ENCODE assay signal across 7 cellular contexts in the genomic region with DNA sequence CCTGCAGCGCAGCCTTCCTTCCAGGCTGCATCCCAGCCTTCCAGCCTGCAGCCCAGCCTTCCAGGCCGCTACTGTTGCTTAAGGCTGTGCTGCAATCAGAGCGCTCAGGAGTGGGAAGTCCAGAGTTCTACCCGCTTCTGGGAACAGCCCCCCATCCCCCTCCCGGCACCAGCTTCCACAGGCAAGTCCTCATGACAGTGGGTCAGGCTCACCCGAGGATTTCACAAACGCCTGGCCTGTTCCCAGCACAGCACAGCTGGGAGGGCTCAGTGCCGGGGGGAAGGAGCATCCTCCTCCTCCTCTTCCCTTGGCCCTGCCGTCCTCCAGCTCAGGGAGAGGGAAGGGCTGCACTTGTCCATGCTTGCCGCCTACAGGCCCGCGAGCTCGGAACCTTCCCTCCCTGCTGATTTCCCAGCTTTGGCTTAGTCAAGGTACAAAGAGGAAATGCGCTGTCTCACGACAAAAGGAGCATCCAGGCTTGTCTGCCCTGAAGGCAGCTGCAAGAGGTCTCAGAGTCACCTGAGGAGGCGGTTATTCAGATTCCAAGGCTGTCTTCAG. TPM values are rescaled to one million over a fixed set of nuclear protein-coding genes. Genes with fewer than 3 reads are reported as not detected.
DNase-seq lines count a peak whose midpoint lies in the region; ATAC-seq lines count a peak whose summit lies in the region.

No MANE protein-coding gene starts in this region.

- DNase-seq in HK-2 (ENCODE audit: unreplicated experiment) (peak; percentile 67), left ventricle myocardium superior (peak; percentile 96), posterior cingulate gyrus (peak; percentile 77 to 98 (median 89)), NCI-H146 treated with DMSO at 0.1 percent for 48 hours (lab: John Stamatoyannopoulos, UW; ENCODE audit: unreplicated experiment) (no peak), DMS114 treated with DMSO at 0.1 percent for 48 hours (lab: John Stamatoyannopoulos, UW; ENCODE audit: unreplicated experiment) (no peak)

- H3K27ac ChIP-seq in adipose tissue (ENCODE audit: low read depth, low read length): peak overlapping the region; percentile 98

- intact Hi-C loops in left ventricle myocardium superior (cut with micrococcal nuclease) (no loop called here), posterior cingulate gyrus (cut with DNase I) (no loop called here)

- peak; percentile 78 for ATAC-seq in left ventricle myocardium superior
- no peak for ATAC-seq in GM18498 (IDR thresholded peaks at IDR 0.05; ENCODE audit: unreplicated experiment)

- 25 to 47% (median 27%) methylated on average over 15 to 16 of the region's 16 CpGs for WGBS in adipose tissue, 3 donors

RNA-seq across cellular contexts. Expression of a gene that starts 8.3 kb away (rescaled TPM):
- polyA plus RNA-seq in adipose tissue: 1,000 to 10,000 TPM in 1 of 3 donors, 100 to 1,000 TPM in 1, 10 to 100 TPM in 1; 33.1 to 1,268 (median 796) TPM
- 11.1 TPM for total RNA-seq in left ventricle myocardium superior

RNA-seq across cellular contexts. Expression of a gene that starts 26.9 kb away (rescaled TPM):
- polyA plus RNA-seq in adipose tissue: 10 to 100 TPM; 14.2 to 55.2 (median 28.3) TPM
- total RNA-seq in left ventricle myocardium superior: 18.3 TPM

Comparison
In these comparisons a context has a peak if more than half of its experiments do, and no peak if none do; other contexts are left out.
1. DNase-seq: peak in HK-2 (single experiment), left ventricle myocardium superior (single experiment) and posterior cingulate gyrus (10 of 10); none in NCI-H146 treated with DMSO at 0.1 percent for 48 hours (single experiment) and DMS114 treated with DMSO at 0.1 percent for 48 hours (single experiment).